ENCODE assay signal across 13 cellular contexts in the genomic region with DNA sequence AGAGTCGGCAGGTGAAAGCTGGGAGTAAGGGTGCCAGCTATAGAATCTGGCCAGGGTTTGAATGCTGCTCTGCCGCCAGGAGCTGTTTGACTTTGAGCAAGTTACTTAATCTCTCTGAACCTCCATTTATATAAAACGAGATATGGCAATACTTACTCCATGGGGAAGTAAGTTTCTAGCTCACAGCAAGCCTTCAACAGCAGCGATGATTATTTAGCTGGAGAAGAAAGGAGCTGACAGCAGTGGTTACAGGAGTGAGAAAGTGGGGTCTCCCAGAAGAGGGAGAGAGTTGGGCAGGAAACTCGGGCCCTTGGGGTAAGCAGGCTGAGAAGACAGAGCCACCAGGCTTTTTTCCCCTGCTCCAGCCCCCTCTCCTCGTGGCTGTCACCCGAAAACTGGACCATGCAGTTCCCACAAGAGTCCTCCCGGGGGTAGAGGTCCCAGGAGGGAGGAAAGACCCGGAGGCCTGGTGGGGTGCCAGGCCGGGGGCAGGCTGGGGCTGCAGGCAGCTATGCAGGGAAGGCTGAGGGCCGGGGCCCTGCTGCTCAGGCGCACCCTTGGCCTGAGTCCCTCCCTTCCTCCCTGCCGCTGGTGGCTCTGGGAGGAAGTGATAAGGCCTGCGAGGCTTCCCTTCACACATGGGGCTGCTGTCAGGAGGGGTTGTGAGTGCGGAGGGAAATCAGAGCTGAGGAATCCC. TPM values are rescaled to one million over a fixed set of nuclear protein-coding genes. Genes with fewer than 3 reads are reported as not detected.
DNase-seq lines count a peak whose midpoint lies in the region; ATAC-seq, FAIRE-seq and TF ChIP-seq lines count a peak whose summit lies in the region.
"Had no signal": no experiment of that assay in that cellular context is flagged by ENCODE, and none has a peak within 500 bp of the region (broad histone marks: within the 10 kb centered on the region; RNA-seq: fewer than 3 reads in every experiment).

No MANE protein-coding gene starts in this region.

- TF ChIP-seq CTCF in kidney (IDR thresholded peaks at IDR 0.05; ENCODE audit: borderline replicate concordance, extremely low read depth, insufficient read depth), result no peak

- H3K36me3 ChIP-seq in kidney (ENCODE audit: control insufficient read depth in 1 of 2, insufficient read depth in 2 of 2, low read length in 2 of 2), result no peaks in the 10 kb centered on the region
- H3K36me3 ChIP-seq in stomach smooth muscle (ENCODE audit: control insufficient read depth in 2 of 2, insufficient read depth in 2 of 2, low read length in 2 of 2), result no peaks in the 10 kb centered on the region

- no peaks in the 10 kb centered on the region for H3K4me1 ChIP-seq in kidney (ENCODE audit: control insufficient read depth in 1 of 2, insufficient read depth in 1 of 2, low read depth in 1 of 2, low read length in 2 of 2)
- peaks cover 6% of the 10 kb centered on the region for H3K4me1 ChIP-seq in stomach smooth muscle (ENCODE audit: control insufficient read depth, insufficient read depth, low read length)

- FAIRE-seq in kidney (lab: Jason Lieb, UNC), result no peak
- FAIRE-seq: GM18507 had no signal

- no peak overlapping the region for H3K27ac Mint-ChIP-seq in activated CD4-positive, alpha-beta T cell treated with anti-CD3 and anti-CD28 coated beads for 36 hours
- H3K27ac Mint-ChIP-seq in activated CD4-positive, alpha-beta memory T cell treated with anti-CD3 and anti-CD28 coated beads for 36 hours, result peak overlapping the region; percentile 38

- POLR2A ChIA-PET in activated CD4-positive, alpha-beta T cell treated with anti-CD3 and anti-CD28 coated beads for 36 hours (lab: Charles Lee), result interaction anchor here (0.6 to 1.5 kb wide), 3 partner anchors 14 to 45 kb away, joined by 3 to 4 read pairs (median 4); no protein-coding TSS in a partner anchor
- POLR2A ChIA-PET in activated CD4-positive, alpha-beta memory T cell treated with anti-CD3 and anti-CD28 coated beads for 36 hours (lab: Charles Lee), result interaction anchor here (1.2 kb wide), 1 partner anchor 18 kb away, joined by 8 read pairs; no protein-coding TSS in a partner anchor

- H3K4me1 Mint-ChIP-seq in activated CD4-positive, alpha-beta T cell treated with anti-CD3 and anti-CD28 coated beads for 36 hours, result peaks cover 39% of the 10 kb centered on the region
- peaks cover 35% of the 10 kb centered on the region for H3K4me1 Mint-ChIP-seq in activated CD4-positive, alpha-beta memory T cell treated with anti-CD3 and anti-CD28 coated beads for 36 hours (ENCODE audit: low read depth)

- intact Hi-C loops in activated CD4-positive, alpha-beta T cell treated with anti-CD3 and anti-CD28 coated beads for 36 hours (cut with DNase I, micrococcal nuclease), result no loop called here
- intact Hi-C loops in activated CD4-positive, alpha-beta memory T cell treated with anti-CD3 and anti-CD28 coated beads for 36 hours (cut with micrococcal nuclease), result loop anchor here (2.0 kb wide), 1 partner anchor 15 kb away; no protein-coding TSS in a partner anchor
- intact Hi-C loops in kidney (cut with DNase I), result no loop called here

- ATAC-seq in activated CD4-positive, alpha-beta T cell treated with anti-CD3 and anti-CD28 coated beads for 36 hours, result peak; percentile 70

- peak overlapping the region; percentile 42 to 49 for H3K4me3 ChIP-seq in kidney (ENCODE audit: low read length in 2 of 2)
- H3K4me3 ChIP-seq in stomach smooth muscle (ENCODE audit: low read length in 2 of 2), result peak overlapping the region in 1 of 2 donors; percentile 22

- H3K27me3 ChIP-seq in stomach smooth muscle (ENCODE audit: control insufficient read depth in 1 of 2, insufficient read depth in 2 of 2, low read length in 2 of 2), result no peaks in the 10 kb centered on the region

- H3K27ac ChIP-seq in kidney (ENCODE audit: low read depth in 2 of 2, low read length in 2 of 2) (no peak overlapping the region), stomach smooth muscle (ENCODE audit: low read length) (peak overlapping the region; percentile 31)

- peak overlapping the region; percentile 49 for H3K4me3 Mint-ChIP-seq in activated CD4-positive, alpha-beta T cell treated with anti-CD3 and anti-CD28 coated beads for 36 hours
- peak overlapping the region; percentile 35 for H3K4me3 Mint-ChIP-seq in activated CD4-positive, alpha-beta memory T cell treated with anti-CD3 and anti-CD28 coated beads for 36 hours

- peaks cover 3% of the 10 kb centered on the region for H3K36me3 Mint-ChIP-seq in activated CD4-positive, alpha-beta T cell treated with anti-CD3 and anti-CD28 coated beads for 36 hours (ENCODE audit: low read depth)
- H3K36me3 Mint-ChIP-seq in activated CD4-positive, alpha-beta memory T cell treated with anti-CD3 and anti-CD28 coated beads for 36 hours, result peaks cover 3% of the 10 kb centered on the region

- H3K9ac ChIP-seq in kidney (ENCODE audit: low read length in 2 of 2), result no peak overlapping the region
- H3K9ac ChIP-seq in stomach smooth muscle (ENCODE audit: low read length in 2 of 2), result peak overlapping the region in 1 of 2 donors; percentile 15

- DNase-seq in activated CD4-positive, alpha-beta T cell treated with anti-CD3 and anti-CD28 coated beads for 36 hours, result peak; percentile 58
- no peak for DNase-seq in activated CD4-positive, alpha-beta T cell treated with anti-CD3 and anti-CD28 coated beads, Interleukin-2, amount 50 U/mL, for 4 hours
- DNase-seq in activated CD4-positive, alpha-beta memory T cell treated with anti-CD3 and anti-CD28 coated beads for 36 hours, result no peak
- DNase-seq in kidney (peak; percentile 83), AG20443 (ENCODE audit: low spot score) (no peak), NCI-H446 treated with DMSO at 0.1 percent for 48 hours (lab: John Stamatoyannopoulos, UW) (no peak), NCI-H69 (lab: John Stamatoyannopoulos, UW) (no peak)
- DNase-seq: NCI-H2029 treated with DMSO at 0.1 percent for 48 hours; stimulated activated CD8-positive, alpha-beta memory T cell treated with anti-CD3 and anti-CD28 coated beads, Interleukin-4, amount 100 ng/mL, for 48 hours; T1000 had no signal

- peaks cover 19% of the 10 kb centered on the region for H3K9me3 Mint-ChIP-seq in activated CD4-positive, alpha-beta T cell treated with anti-CD3 and anti-CD28 coated beads for 36 hours (ENCODE audit: low read depth)
- peaks cover 22% of the 10 kb centered on the region for H3K9me3 Mint-ChIP-seq in activated CD4-positive, alpha-beta memory T cell treated with anti-CD3 and anti-CD28 coated beads for 36 hours

- H3K9me3 ChIP-seq in kidney (ENCODE audit: control insufficient read depth in 1 of 2, low read length in 2 of 2) (peaks cover 2 to 3% of the 10 kb centered on the region in 2 donors), stomach smooth muscle (ENCODE audit: control insufficient read depth in 2 of 2, low read length in 2 of 2) (no peaks in the 10 kb centered on the region)

- CTCF ChIA-PET in activated CD4-positive, alpha-beta T cell treated with anti-CD3 and anti-CD28 coated beads for 36 hours (lab: Charles Lee), result interaction anchor here (0.6 to 3.0 kb wide), 16 partner anchors 9 to 909 kb away, joined by 3 to 35 read pairs (median 3); partner anchors contain the start of gene ABCB8
- CTCF ChIA-PET in activated CD4-positive, alpha-beta memory T cell treated with anti-CD3 and anti-CD28 coated beads for 36 hours (lab: Charles Lee), result interaction anchor here (0.5 to 7.4 kb wide), 15 partner anchors 9 to 603 kb away, joined by 3 to 53 read pairs (median 3); partner anchors contain the start of gene ABCB8

- no peaks in the 10 kb centered on the region for H3K27me3 Mint-ChIP-seq in activated CD4-positive, alpha-beta T cell treated with anti-CD3 and anti-CD28 coated beads for 36 hours
- H3K27me3 Mint-ChIP-seq in activated CD4-positive, alpha-beta memory T cell treated with anti-CD3 and anti-CD28 coated beads for 36 hours, result no peaks in the 10 kb centered on the region

RNA-seq across cellular contexts. Expression of gene NOS3, which starts 3.5 kb away (rescaled TPM):
- total RNA-seq in activated CD4-positive, alpha-beta T cell treated with anti-CD3 and anti-CD28 coated beads for 36 hours, result 10 to 100 TPM in 1 of 2 experiments, 1 to 10 TPM in 1; 9.3 to 11.1 TPM
- total RNA-seq in activated CD4-positive, alpha-beta memory T cell treated with anti-CD3 and anti-CD28 coated beads for 36 hours, result 10 to 100 TPM; 10.4 to 13.2 TPM
- total RNA-seq in kidney, result 51.7 TPM
- polyA plus RNA-seq in kidney (ENCODE audit: insufficient read depth, low read depth, low replicate concordance), result 9.3 TPM
- total RNA-seq: myocyte had no signal

RNA-seq across cellular contexts. Expression of gene KCNH2, which starts 16.2 kb away (rescaled TPM):
- under 1 TPM; 0.48 to 0.54 TPM for total RNA-seq in activated CD4-positive, alpha-beta T cell treated with anti-CD3 and anti-CD28 coated beads for 36 hours
- under 1 TPM; 0.34 to 0.45 TPM for total RNA-seq in activated CD4-positive, alpha-beta memory T cell treated with anti-CD3 and anti-CD28 coated beads for 36 hours
- 1.3 TPM for total RNA-seq in kidney
- polyA plus RNA-seq in kidney (ENCODE audit: insufficient read depth, low read depth, low replicate concordance), result 1.5 TPM

RNA-seq across cellular contexts. Expression of gene ATG9B, which starts 30.0 kb away (rescaled TPM):
- total RNA-seq in activated CD4-positive, alpha-beta T cell treated with anti-CD3 and anti-CD28 coated beads for 36 hours, result 10 to 100 TPM in 1 of 2 experiments, 1 to 10 TPM in 1; 6.9 to 10.0 TPM
- 1 to 10 TPM; 3.5 to 4.6 TPM for total RNA-seq in activated CD4-positive, alpha-beta memory T cell treated with anti-CD3 and anti-CD28 coated beads for 36 hours
- 0.19 TPM for total RNA-seq in kidney
- polyA plus RNA-seq in kidney (ENCODE audit: insufficient read depth, low read depth, low replicate concordance), result 0.19 TPM

RNA-seq across cellular contexts. Expression of gene ABCB8, which starts 34.0 kb away (rescaled TPM):
- 10 to 100 TPM; 41.9 to 44.5 TPM for total RNA-seq in activated CD4-positive, alpha-beta T cell treated with anti-CD3 and anti-CD28 coated beads for 36 hours
- total RNA-seq in activated CD4-positive, alpha-beta memory T cell treated with anti-CD3 and anti-CD28 coated beads for 36 hours, result 10 to 100 TPM; 48.4 to 49.5 TPM
- 36.0 TPM for total RNA-seq in kidney
- polyA plus RNA-seq in kidney (ENCODE audit: insufficient read depth, low read depth, low replicate concordance), result 34.3 TPM

RNA-seq across cellular contexts. Expression of gene ASIC3, which starts 54.0 kb away (rescaled TPM):
- 1 to 10 TPM; 5.5 to 6.7 TPM for total RNA-seq in activated CD4-positive, alpha-beta T cell treated with anti-CD3 and anti-CD28 coated beads for 36 hours
- 1 to 10 TPM; 5.3 to 7.6 TPM for total RNA-seq in activated CD4-positive, alpha-beta memory T cell treated with anti-CD3 and anti-CD28 coated beads for 36 hours
- 1.9 TPM for total RNA-seq in kidney
- 3.1 TPM for polyA plus RNA-seq in kidney (ENCODE audit: insufficient read depth, low read depth, low replicate concordance)

Comparison
In these comparisons a context has a peak if more than half of its experiments do, and no peak if none do; other contexts are left out.
1. DNase-seq: peak in activated CD4-positive, alpha-beta T cell treated with anti-CD3 and anti-CD28 coated beads for 36 hours (single experiment) and kidney (single experiment); none in activated CD4-positive, alpha-beta T cell treated with anti-CD3 and anti-CD28 coated beads, Interleukin-2, amount 50 U/mL, for 4 hours (0 of 2), activated CD4-positive, alpha-beta memory T cell treated with anti-CD3 and anti-CD28 coated beads for 36 hours (single experiment), AG20443 (single experiment), NCI-H446 treated with DMSO at 0.1 percent for 48 hours (single experiment) and NCI-H69 (single experiment).